Comparison of ENCODE assay signal across 11 cellular contexts in the genomic region with DNA sequence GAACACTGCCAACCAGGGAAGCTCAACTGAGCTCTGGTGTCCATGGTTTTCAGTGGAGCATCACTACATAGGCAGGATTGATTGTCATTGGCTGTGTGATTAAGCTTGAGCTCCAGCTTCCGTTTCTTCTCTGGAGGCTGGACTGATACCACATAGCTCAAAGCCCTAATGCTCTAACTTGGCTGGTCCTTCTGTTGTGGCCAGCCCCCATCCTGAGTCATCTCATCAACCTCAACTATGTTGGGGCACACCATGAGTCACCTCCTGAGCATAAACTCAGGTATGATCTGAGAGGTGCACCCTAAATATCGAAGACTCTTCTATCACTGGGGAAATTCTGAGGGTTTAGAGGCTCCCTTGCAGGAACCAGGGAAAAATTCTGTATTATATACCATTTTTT.
DNase-seq lines count a peak whose midpoint lies in the region; ATAC-seq and TF ChIP-seq lines count a peak whose summit lies in the region.
"Had no signal": no experiment of that assay in that cellular context is flagged by ENCODE, and none has a peak within 500 bp of the region (broad histone marks: within the 10 kb centered on the region; RNA-seq: fewer than 3 reads in every experiment).

No MANE protein-coding gene starts in this region.

- intact Hi-C loops in ovary (cut with DNase I): no loop called here

- H3K4me3 ChIP-seq in ovary: no peak overlapping the region

- 81 to 82% (median 81%) methylated on average over 2 of the region's 2 CpGs for WGBS in ovary, 3 donors

- no peaks in the 10 kb centered on the region for H3K27me3 ChIP-seq in ovary

- TF ChIP-seq EP300 in ovary (IDR thresholded peaks at IDR 0.05): no peak

- no peaks in the 10 kb centered on the region for H3K36me3 ChIP-seq in ovary

- ATAC-seq in HG03442 (IDR thresholded peaks at IDR 0.05; ENCODE audit: unreplicated experiment) (peak; percentile 88), GM18907 (IDR thresholded peaks at IDR 0.05; ENCODE audit: unreplicated experiment) (no peak)

- no peak overlapping the region for H3K27ac ChIP-seq in ovary

- H3K9me3 ChIP-seq in ovary: no peaks in the 10 kb centered on the region

- TF ChIP-seq CTCF in ovary (IDR thresholded peaks at IDR 0.05): no peak

- peaks cover 2% of the 10 kb centered on the region for H3K4me1 ChIP-seq in ovary (ENCODE audit: insufficient read depth)

- in situ Hi-C loops in G401 (cut with HindIII; ENCODE audit: low sequenced_read_pairs): no loop called here

- peak; percentile 9 for DNase-seq in stimulated activated CD4-positive, alpha-beta T cell treated with anti-CD3 and anti-CD28 coated beads, Interleukin-15, amount 100 ng/mL, for 24 hours
- no peak for DNase-seq in stimulated activated CD4-positive, alpha-beta T cell treated with anti-CD3 and anti-CD28 coated beads, Interleukin-4, amount 100 ng/mL, for 1 hour
- peak; percentile 5 for DNase-seq in activated gamma-delta T cell treated with anti-CD3 and anti-CD28 coated beads, Interleukin-2, amount 50 U/mL, for 16 hours (ENCODE audit: low read depth)
- DNase-seq in ovary (no peak), G401 (ENCODE audit: low spot score) (no peak), globus pallidus (ENCODE audit: low spot score) (no peak)
- DNase-seq: CD8-positive, alpha-beta memory T cell; H9; NCI-H82 had no signal

- no peak for TF ChIP-seq POLR2A in ovary (IDR thresholded peaks at IDR 0.05)

Comparison
In these comparisons a context has a peak if more than half of its experiments do, and no peak if none do; other contexts are left out.
1. DNase-seq: peak in stimulated activated CD4-positive, alpha-beta T cell treated with anti-CD3 and anti-CD28 coated beads, Interleukin-15, amount 100 ng/mL, for 24 hours (single experiment) and activated gamma-delta T cell treated with anti-CD3 and anti-CD28 coated beads, Interleukin-2, amount 50 U/mL, for 16 hours (single experiment); none in stimulated activated CD4-positive, alpha-beta T cell treated with anti-CD3 and anti-CD28 coated beads, Interleukin-4, amount 100 ng/mL, for 1 hour (single experiment), ovary (0 of 5), G401 (single experiment) and globus pallidus (single experiment).